Comparison of ENCODE assay signal across 29 cellular contexts in genomic region chr5:80712914-80713313, GRCh38.
"Had no signal": no experiment of that assay in that cellular context is flagged by ENCODE, and none has a peak within 500 bp of the region (broad histone marks: within the 10 kb centered on the region; RNA-seq: fewer than 3 reads in every experiment).

No MANE protein-coding gene starts in this region.

- H3K27ac Mint-ChIP-seq: activated B cell treated with CpG ODN at 0.5 μM for 24 hours; activated CD4-positive, alpha-beta memory T cell treated with anti-CD3 and anti-CD28 coated beads for 36 hours; activated naive CD4-positive, alpha-beta T cell treated with anti-CD3 and anti-CD28 coated beads for 36 hours; activated naive CD4-positive, alpha-beta T cell treated with anti-CD3 and anti-CD28 coated beads, Interleukin-2, amount 50 U/mL, for 72 hours; activated T-helper 1 cell treated with anti-CD3 and anti-CD28 coated beads, Interleukin-12 subunit alpha, Interleukin-12 subunit beta, Interleukin-2, Interleukin-4 antibody, amounts not matched to agents 30 ng/mL and 10 ng/mL and 1 ng/mL, durations not matched to agents 14 hours and 24 hours and 36 hours; T-cell had no signal

- DNase-seq: activated B cell treated with CpG ODN at 0.5 μM for 24 hours; activated CD4-positive, alpha-beta memory T cell treated with anti-CD3 and anti-CD28 coated beads for 36 hours; activated CD4-positive, alpha-beta T cell treated with anti-CD3 and anti-CD28 coated beads for 4 hours; activated CD4-positive, alpha-beta T cell treated with anti-CD3 and anti-CD28 coated beads, Interleukin-2, amount 50 U/mL, for 1 hour; activated CD4-positive, CD25-positive, alpha-beta regulatory T cell treated with anti-CD3 and anti-CD28 coated beads, Interleukin-2, amount 50 U/mL, for 72 hours; activated CD8-positive, alpha-beta memory T cell treated with anti-CD3 and anti-CD28 coated beads, Interleukin-2, amount 50 U/mL, for 4 hours; activated gamma-delta T cell treated with Interleukin-2 at 50 U/mL for 16 hours; activated naive CD4-positive, alpha-beta T cell treated with anti-CD3 and anti-CD28 coated beads for 36 hours; activated T-cell treated with anti-CD3 and anti-CD28 coated beads for 4 hours; activated T-cell treated with anti-CD3 and anti-CD28 coated beads, Interleukin-2, amount 50 U/mL, for 4 hours; adrenal gland; Karpas-422; KBM-7; NCI-H1105; NCI-H1417 treated with DMSO at 0.1 percent for 48 hours; NCI-H1694 treated with DMSO at 0.1 percent for 48 hours; NCI-H2029; NCI-H345; NCI-H524 treated with DMSO at 0.1 percent for 48 hours; NCI-H82; SHP77; T-cell; T-helper 9 cell had no signal

- H3K4me3 Mint-ChIP-seq: activated B cell treated with CpG ODN at 0.5 μM for 24 hours; activated CD4-positive, alpha-beta memory T cell treated with anti-CD3 and anti-CD28 coated beads for 36 hours; activated naive CD4-positive, alpha-beta T cell treated with anti-CD3 and anti-CD28 coated beads for 36 hours; activated T-cell treated with anti-CD3 and anti-CD28 coated beads, Interleukin-2, amount 50 U/mL, for 4 hours; activated T-helper 1 cell treated with anti-CD3 and anti-CD28 coated beads, Interleukin-12 subunit alpha, Interleukin-12 subunit beta, Interleukin-2, Interleukin-4 antibody, amounts not matched to agents 30 ng/mL and 10 ng/mL and 1 ng/mL, durations not matched to agents 14 hours and 24 hours and 36 hours; brain; T-cell had no signal

- H3K27me3 Mint-ChIP-seq: activated B cell treated with CpG ODN at 0.5 μM for 24 hours; activated CD4-positive, alpha-beta memory T cell treated with anti-CD3 and anti-CD28 coated beads for 36 hours; brain; T-cell had no signal

- H3K9me3 Mint-ChIP-seq: activated B cell treated with CpG ODN at 0.5 μM for 24 hours; activated CD4-positive, alpha-beta memory T cell treated with anti-CD3 and anti-CD28 coated beads for 36 hours; activated naive CD4-positive, alpha-beta T cell treated with anti-CD3 and anti-CD28 coated beads for 36 hours; activated naive CD4-positive, alpha-beta T cell treated with anti-CD3 and anti-CD28 coated beads, Interleukin-2, amount 50 U/mL, for 72 hours; activated T-cell treated with anti-CD3 and anti-CD28 coated beads, Interleukin-2, amount 50 U/mL, for 4 hours; activated T-helper 1 cell treated with anti-CD3 and anti-CD28 coated beads, Interleukin-12 subunit alpha, Interleukin-12 subunit beta, Interleukin-2, Interleukin-4 antibody, amounts not matched to agents 30 ng/mL and 10 ng/mL and 1 ng/mL, durations not matched to agents 14 hours and 24 hours and 36 hours; brain; T-cell had no signal

- H3K4me1 Mint-ChIP-seq: activated B cell treated with CpG ODN at 0.5 μM for 24 hours, brain had no signal

- H3K9me3 ChIP-seq: adrenal gland, SJSA1 had no signal

- ATAC-seq: activated naive CD4-positive, alpha-beta T cell treated with anti-CD3 and anti-CD28 coated beads, Interleukin-2, amount 50 U/mL, for 72 hours; activated T-cell treated with anti-CD3 and anti-CD28 coated beads, Interleukin-2, amount 50 U/mL, for 4 hours; Panc1; SK-N-SH treated with all-trans-retinoic acid at 6 μM for 48 hours had no signal
